Comparison of ENCODE assay signal across 1 cellular context in the genomic region with DNA sequence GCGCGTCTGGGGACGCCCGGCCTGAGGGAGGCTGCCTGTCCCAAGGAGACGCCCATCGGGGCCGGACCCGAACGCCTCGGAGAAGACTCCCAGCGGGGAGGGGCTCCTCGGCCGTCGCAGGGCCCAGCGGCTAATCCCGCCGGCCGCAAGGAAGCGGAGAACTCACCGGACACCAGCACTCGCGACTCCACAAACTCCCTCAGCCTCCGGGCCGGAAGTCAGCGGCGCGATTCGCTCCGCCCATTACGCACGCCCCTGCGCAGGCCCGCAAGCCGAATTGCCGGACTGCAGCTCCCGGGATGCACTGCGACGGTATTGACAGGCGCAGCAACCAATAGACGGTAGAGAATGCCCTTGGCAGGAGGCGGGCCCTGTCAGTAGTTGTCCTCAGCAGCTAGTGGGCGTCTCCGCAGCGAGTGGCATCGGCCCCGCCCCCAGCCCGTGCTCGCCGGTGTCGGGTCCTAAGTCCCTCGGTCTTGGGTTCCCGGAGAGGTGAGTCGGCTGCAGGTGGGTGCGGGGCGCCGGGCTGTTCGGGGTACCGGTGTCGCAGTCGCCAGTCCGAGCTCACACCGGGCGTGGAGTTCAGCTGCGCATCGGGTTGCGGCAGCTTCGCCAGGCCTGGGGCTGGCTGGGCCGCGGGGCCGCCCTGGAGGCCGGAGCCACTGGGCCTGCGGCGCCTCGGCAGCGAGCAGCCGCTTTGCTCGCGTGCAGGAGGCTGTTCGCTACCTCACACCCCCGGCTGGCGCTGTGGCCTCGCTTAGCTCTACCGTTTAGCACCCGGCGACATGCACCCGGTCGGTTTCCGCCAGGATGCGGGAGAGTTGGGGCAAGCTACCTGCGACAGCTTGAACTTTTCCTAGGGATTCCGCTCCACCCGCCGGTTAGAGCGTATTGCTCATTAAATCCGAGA.
TF ChIP-seq lines count a peak whose summit lies in the region.

Gene ZNF174 (plus strand): TSS at position 437 of the 910 bp plus-strand sequence. CDS start 790 bp downstream, outside the sequence.
Gene ZSCAN32 (minus strand): TSS at position 226 of the 910 bp plus-strand sequence. CDS start 3,447 bp downstream, outside the sequence.

TF ChIP-seq in HepG2, 621 proteins besides CTCF, POLR2A, EP300 and RAD21 (continued from another document and continues in another):
- peak; percentile 95; the same call in 1 of the 2 replicates for TF ChIP-seq ZGPAT (CRISPR knock-in tag; IDR thresholded peaks at IDR 0.05)
- no peak for TF ChIP-seq ZNF839 (CRISPR knock-in tag; IDR thresholded peaks at IDR 0.05; ENCODE audit: borderline replicate concordance)
- TF ChIP-seq FOXM1 (CRISPR knock-in tag; IDR thresholded peaks at IDR 0.05), result no peak; the same call in 1 of the 2 replicates
- TF ChIP-seq PRDM4 (CRISPR knock-in tag; IDR thresholded peaks at IDR 0.05; ENCODE audit: borderline replicate concordance), result no peak
- no peak for TF ChIP-seq TCF7 (IDR thresholded peaks at IDR 0.05; ENCODE audit: low read depth)
- TF ChIP-seq SMAD3 (CRISPR knock-in tag; IDR thresholded peaks at IDR 0.05), result no peak; the same call in 1 of the 2 replicates
- TF ChIP-seq, protein P1, sequence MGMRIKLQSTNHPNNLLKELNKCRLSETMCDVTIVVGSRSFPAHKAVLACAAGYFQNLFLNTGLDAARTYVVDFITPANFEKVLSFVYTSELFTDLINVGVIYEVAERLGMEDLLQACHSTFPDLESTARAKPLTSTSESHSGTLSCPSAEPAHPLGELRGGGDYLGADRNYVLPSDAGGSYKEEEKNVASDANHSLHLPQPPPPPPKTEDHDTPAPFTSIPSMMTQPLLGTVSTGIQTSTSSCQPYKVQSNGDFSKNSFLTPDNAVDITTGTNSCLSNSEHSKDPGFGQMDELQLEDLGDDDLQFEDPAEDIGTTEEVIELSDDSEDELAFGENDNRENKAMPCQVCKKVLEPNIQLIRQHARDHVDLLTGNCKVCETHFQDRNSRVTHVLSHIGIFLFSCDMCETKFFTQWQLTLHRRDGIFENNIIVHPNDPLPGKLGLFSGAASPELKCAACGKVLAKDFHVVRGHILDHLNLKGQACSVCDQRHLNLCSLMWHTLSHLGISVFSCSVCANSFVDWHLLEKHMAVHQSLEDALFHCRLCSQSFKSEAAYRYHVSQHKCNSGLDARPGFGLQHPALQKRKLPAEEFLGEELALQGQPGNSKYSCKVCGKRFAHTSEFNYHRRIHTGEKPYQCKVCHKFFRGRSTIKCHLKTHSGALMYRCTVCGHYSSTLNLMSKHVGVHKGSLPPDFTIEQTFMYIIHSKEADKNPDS (CRISPR knock-in tag; IDR thresholded peaks at IDR 0.05), result peak; percentile 72; the same call in 1 of the 2 replicates
- no peak for TF ChIP-seq ZNF713 (CRISPR knock-in tag; IDR thresholded peaks at IDR 0.05)
- TF ChIP-seq AGO1 (IDR thresholded peaks at IDR 0.05; ENCODE audit: low read depth, low read length, poor library complexity, severe bottlenecking), result peak; percentile 43
- peak; percentile 78; the same call in 1 of the 2 replicates for TF ChIP-seq MYC (CRISPR knock-in tag; IDR thresholded peaks at IDR 0.05; ENCODE audit: borderline replicate concordance)
- TF ChIP-seq ZNF547 (CRISPR knock-in tag; IDR thresholded peaks at IDR 0.05), result peak; percentile 94
- no peak for TF ChIP-seq NR2F6 (IDR thresholded peaks at IDR 0.05)
- peak; percentile 15; the same call in 1 of the 2 replicates for TF ChIP-seq NR2F6 (CRISPR knock-in tag; IDR thresholded peaks at IDR 0.05)
- TF ChIP-seq MEF2D (CRISPR knock-in tag; IDR thresholded peaks at IDR 0.05), result peak; percentile 65; the same call in 1 of the 2 replicates
- peak; percentile 33; the same call in 1 of the 2 replicates for TF ChIP-seq KLF15 (CRISPR knock-in tag; IDR thresholded peaks at IDR 0.05; ENCODE audit: borderline replicate concordance)
- no peak for TF ChIP-seq NBN (conservative IDR thresholded peaks at IDR 0.05)
- TF ChIP-seq, protein P2, sequence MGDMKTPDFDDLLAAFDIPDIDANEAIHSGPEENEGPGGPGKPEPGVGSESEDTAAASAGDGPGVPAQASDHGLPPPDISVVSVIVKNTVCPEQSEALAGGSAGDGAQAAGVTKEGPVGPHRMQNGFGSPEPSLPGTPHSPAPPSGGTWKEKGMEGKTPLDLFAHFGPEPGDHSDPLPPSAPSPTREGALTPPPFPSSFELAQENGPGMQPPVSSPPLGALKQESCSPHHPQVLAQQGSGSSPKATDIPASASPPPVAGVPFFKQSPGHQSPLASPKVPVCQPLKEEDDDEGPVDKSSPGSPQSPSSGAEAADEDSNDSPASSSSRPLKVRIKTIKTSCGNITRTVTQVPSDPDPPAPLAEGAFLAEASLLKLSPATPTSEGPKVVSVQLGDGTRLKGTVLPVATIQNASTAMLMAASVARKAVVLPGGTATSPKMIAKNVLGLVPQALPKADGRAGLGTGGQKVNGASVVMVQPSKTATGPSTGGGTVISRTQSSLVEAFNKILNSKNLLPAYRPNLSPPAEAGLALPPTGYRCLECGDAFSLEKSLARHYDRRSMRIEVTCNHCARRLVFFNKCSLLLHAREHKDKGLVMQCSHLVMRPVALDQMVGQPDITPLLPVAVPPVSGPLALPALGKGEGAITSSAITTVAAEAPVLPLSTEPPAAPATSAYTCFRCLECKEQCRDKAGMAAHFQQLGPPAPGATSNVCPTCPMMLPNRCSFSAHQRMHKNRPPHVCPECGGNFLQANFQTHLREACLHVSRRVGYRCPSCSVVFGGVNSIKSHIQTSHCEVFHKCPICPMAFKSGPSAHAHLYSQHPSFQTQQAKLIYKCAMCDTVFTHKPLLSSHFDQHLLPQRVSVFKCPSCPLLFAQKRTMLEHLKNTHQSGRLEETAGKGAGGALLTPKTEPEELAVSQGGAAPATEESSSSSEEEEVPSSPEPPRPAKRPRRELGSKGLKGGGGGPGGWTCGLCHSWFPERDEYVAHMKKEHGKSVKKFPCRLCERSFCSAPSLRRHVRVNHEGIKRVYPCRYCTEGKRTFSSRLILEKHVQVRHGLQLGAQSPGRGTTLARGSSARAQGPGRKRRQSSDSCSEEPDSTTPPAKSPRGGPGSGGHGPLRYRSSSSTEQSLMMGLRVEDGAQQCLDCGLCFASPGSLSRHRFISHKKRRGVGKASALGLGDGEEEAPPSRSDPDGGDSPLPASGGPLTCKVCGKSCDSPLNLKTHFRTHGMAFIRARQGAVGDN (CRISPR knock-in tag; IDR thresholded peaks at IDR 0.05), result peak; percentile 92
- TF ChIP-seq, protein P3, sequence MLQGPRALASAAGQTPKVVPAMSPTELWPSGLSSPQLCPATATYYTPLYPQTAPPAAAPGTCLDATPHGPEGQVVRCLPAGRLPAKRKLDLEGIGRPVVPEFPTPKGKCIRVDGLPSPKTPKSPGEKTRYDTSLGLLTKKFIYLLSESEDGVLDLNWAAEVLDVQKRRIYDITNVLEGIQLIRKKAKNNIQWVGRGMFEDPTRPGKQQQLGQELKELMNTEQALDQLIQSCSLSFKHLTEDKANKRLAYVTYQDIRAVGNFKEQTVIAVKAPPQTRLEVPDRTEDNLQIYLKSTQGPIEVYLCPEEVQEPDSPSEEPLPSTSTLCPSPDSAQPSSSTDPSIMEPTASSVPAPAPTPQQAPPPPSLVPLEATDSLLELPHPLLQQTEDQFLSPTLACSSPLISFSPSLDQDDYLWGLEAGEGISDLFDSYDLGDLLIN (CRISPR knock-in tag; IDR thresholded peaks at IDR 0.05; ENCODE audit: borderline replicate concordance), result 0 out of 2 replicates have a peak, but pooled peaks have one; percentile 54
- peak in 1 of 2 experiments; percentile 71; a peak in 2 of 4 replicates for TF ChIP-seq ATF4 (CRISPR knock-in tag; IDR thresholded peaks at IDR 0.05)
- TF ChIP-seq ZNF792 (CRISPR knock-in tag; IDR thresholded peaks at IDR 0.05), result peak; percentile 82
- TF ChIP-seq TARDBP (CRISPR knock-in tag; IDR thresholded peaks at IDR 0.05), result peak; percentile 92; the same call in 1 of the 2 replicates
- peak; percentile 94 for TF ChIP-seq XRCC5 (optimal IDR thresholded peaks at IDR 0.05; ENCODE audit: low read length)
- no peak for TF ChIP-seq KIAA2018 (CRISPR knock-in tag; IDR thresholded peaks at IDR 0.05; ENCODE audit: borderline replicate concordance)
- peak; percentile 38; the same call in 1 of the 2 replicates for TF ChIP-seq TSC22D2 (CRISPR knock-in tag; IDR thresholded peaks at IDR 0.05; ENCODE audit: borderline replicate concordance)
- TF ChIP-seq ZC3H13 (CRISPR knock-in tag; IDR thresholded peaks at IDR 0.05), result 0 out of 2 replicates have a peak, but pooled peaks have one; percentile 60
- TF ChIP-seq CBFB (CRISPR knock-in tag; IDR thresholded peaks at IDR 0.05), result 0 out of 2 replicates have a peak, but pooled peaks have one; percentile 72
- TF ChIP-seq ZNF12 (CRISPR knock-in tag; IDR thresholded peaks at IDR 0.05), result no peak
- TF ChIP-seq MIXL1 (CRISPR knock-in tag; IDR thresholded peaks at IDR 0.05), result peak; percentile 54; the same call in 1 of the 2 replicates
- peak; percentile 83; the same call in 1 of the 3 replicates for TF ChIP-seq MXI1 (IDR thresholded peaks at IDR 0.05; ENCODE audit: borderline replicate concordance, low read depth, low read length)
- peak; percentile 91 for TF ChIP-seq ZNF274 (CRISPR knock-in tag; IDR thresholded peaks at IDR 0.05)
- no peak for TF ChIP-seq ZNF34 (CRISPR knock-in tag; IDR thresholded peaks at IDR 0.05; ENCODE audit: borderline replicate concordance)
